In the genomic region with DNA sequence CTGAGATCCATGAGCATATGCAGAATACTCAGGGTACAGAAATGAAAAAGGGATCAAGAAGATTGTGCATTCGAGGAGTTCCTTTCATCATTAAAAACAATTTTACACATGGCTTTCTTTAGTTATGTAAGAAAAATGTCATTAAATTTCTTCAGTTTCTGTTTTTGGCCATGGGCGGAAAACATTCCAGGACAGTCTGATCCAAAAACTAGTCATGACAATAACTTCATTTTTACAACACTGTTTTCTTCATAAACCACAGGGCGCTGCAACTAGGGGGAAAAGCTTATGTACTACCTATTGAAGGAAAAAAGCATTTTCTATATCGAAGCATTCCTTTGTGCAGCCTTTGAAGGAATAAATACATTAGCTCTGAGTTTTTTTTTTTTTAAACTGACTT, we compare ENCODE assay signal across 19 cellular contexts. TPM values are rescaled to one million over a fixed set of nuclear protein-coding genes. Genes with fewer than 3 reads are reported as not detected.
DNase-seq lines count a peak whose midpoint lies in the region; ATAC-seq and TF ChIP-seq lines count a peak whose summit lies in the region.
"Had no signal": no experiment of that assay in that cellular context is flagged by ENCODE, and none has a peak within 500 bp of the region (broad histone marks: within the 10 kb centered on the region; RNA-seq: fewer than 3 reads in every experiment).

No MANE protein-coding gene starts in this region.

- CTCF ChIA-PET in WTC11 (lab: Charles Lee): no interaction called here

- intact Hi-C loops in Right ventricle myocardium superior (cut with DNase I) (no loop called here), left ventricle myocardium superior (cut with micrococcal nuclease) (no loop called here), uterus (cut with DNase I; ENCODE audit: low total_unique reads) (no loop called here)

- H3K4me1 ChIP-seq in adipocyte (ENCODE audit: control insufficient read depth, insufficient read depth, low read length): peaks cover 20% of the 10 kb centered on the region
- H3K4me1 ChIP-seq in uterus: no peaks in the 10 kb centered on the region

- H3K36me3 ChIP-seq in adipocyte (ENCODE audit: control insufficient read depth, insufficient read depth, low read length, severe bottlenecking): peaks cover 36% of the 10 kb centered on the region
- no peaks in the 10 kb centered on the region for H3K36me3 ChIP-seq in uterus

- H3K4me1 Mint-ChIP-seq in WTC11: no peaks in the 10 kb centered on the region

- peaks cover 8% of the 10 kb centered on the region for H3K27me3 ChIP-seq in adipocyte (replicated peaks; ENCODE audit: control insufficient read depth, insufficient read depth, low read length)
- no peaks in the 10 kb centered on the region for H3K27me3 ChIP-seq in uterus
- H3K27me3 ChIP-seq: BLaER1 treated with 17β-estradiol and CSF1 and Interleukin-3, amounts not matched to agents 10 nM and 100 nM had no signal

- no peak for DNase-seq in Right ventricle myocardium superior
- DNase-seq in left ventricle myocardium superior: no peak
- DNase-seq in adipocyte (ENCODE audit: low read depth): no peak
- DNase-seq in fibroblast of villous mesenchyme (ENCODE audit: low read depth): peak; percentile 20
- DNase-seq in uterus: no peak
- no peak for DNase-seq in NCI-H1105 treated with DMSO at 0.1 percent for 48 hours (lab: John Stamatoyannopoulos, UW)
- no peak for DNase-seq in WTC11 (ENCODE audit: low spot score)
- no peak for DNase-seq in HPDE6-E6E7 (ENCODE audit: extremely low spot score)
- DNase-seq: DMS79 treated with DMSO at 0.1 percent for 48 hours, HCEC 1CT, NCI-H1417, NCI-H187 treated with DMSO at 0.1 percent for 48 hours, NCI-H2227 treated with DMSO at 0.1 percent for 48 hours, NCI-H510A treated with DMSO at 0.1 percent for 48 hours, NCI-H774, SHP77 treated with DMSO at 0.1 percent for 48 hours had no signal

- H3K36me3 Mint-ChIP-seq in WTC11: peaks cover 2% of the 10 kb centered on the region; the same call in 1 of the 2 replicates

- POLR2A ChIA-PET in WTC11 (lab: Charles Lee): interaction anchor here (0.7 kb wide), 1 partner anchor 166 kb away, joined by 3 read pairs; no protein-coding TSS in a partner anchor

- no peak for TF ChIP-seq POLR2A in uterus (IDR thresholded peaks at IDR 0.05)

- no peak overlapping the region for H3K27ac Mint-ChIP-seq in WTC11
- H3K27ac Mint-ChIP-seq: GM23338 had no signal

- no peaks in the 10 kb centered on the region for H3K9me3 Mint-ChIP-seq in WTC11
- H3K9me3 Mint-ChIP-seq: GM23338 had no signal

- H3K27ac ChIP-seq in uterus: peak overlapping the region; percentile 51 to 69
- H3K27ac ChIP-seq: BLaER1 treated with 17β-estradiol and CSF1 and Interleukin-3, amounts not matched to agents 10 nM and 100 nM had no signal

- peak overlapping the region; percentile 28 for H3K9ac ChIP-seq in adipocyte (ENCODE audit: low read length)
- H3K9ac ChIP-seq: BLaER1 treated with 17β-estradiol and CSF1 and Interleukin-3, amounts not matched to agents 10 nM and 100 nM had no signal

- no peaks in the 10 kb centered on the region for H3K27me3 Mint-ChIP-seq in WTC11 (ENCODE audit: low read depth)

- ATAC-seq in Right ventricle myocardium superior (ENCODE audit: poor library complexity) (peak; percentile 15), left ventricle myocardium superior (no peak), WTC11 (no peak)
- ATAC-seq: GM23338, HepG2 had no signal

- H3K4me3 Mint-ChIP-seq in WTC11: no peak overlapping the region
- H3K4me3 Mint-ChIP-seq: GM23338 had no signal

- H3K4me3 ChIP-seq in adipocyte (ENCODE audit: low read length) (peak overlapping the region; percentile 51), fibroblast of villous mesenchyme (ENCODE audit: low read depth, low read length) (no peak overlapping the region), uterus (no peak overlapping the region)
- H3K4me3 ChIP-seq: BLaER1 treated with 17β-estradiol and CSF1 and Interleukin-3, amounts not matched to agents 10 nM and 100 nM; GM23338 had no signal

- H3K9me3 ChIP-seq in adipocyte (ENCODE audit: control insufficient read depth, low read length): no peaks in the 10 kb centered on the region
- no peaks in the 10 kb centered on the region for H3K9me3 ChIP-seq in uterus
- H3K9me3 ChIP-seq: BLaER1 treated with 17β-estradiol and CSF1 and Interleukin-3, amounts not matched to agents 10 nM and 100 nM had no signal

- TF ChIP-seq CTCF in fibroblast of villous mesenchyme (IDR thresholded peaks at IDR 0.05; ENCODE audit: insufficient read depth, low read depth, low read length) (no peak), uterus (IDR thresholded peaks at IDR 0.05) (no peak), WTC11 (IDR thresholded peaks at IDR 0.05) (no peak)

TF ChIP-seq in WTC11, 78 proteins besides CTCF, POLR2A, EP300 and RAD21 (continues in another document):
- TF ChIP-seq NFE2L1 (CRISPR knock-in tag; IDR thresholded peaks at IDR 0.05) (no peak), FOXK1 (CRISPR knock-in tag; IDR thresholded peaks at IDR 0.05) (no peak), MAX (CRISPR knock-in tag; IDR thresholded peaks at IDR 0.05) (no peak), ATF6 (CRISPR knock-in tag; IDR thresholded peaks at IDR 0.05) (no peak), PREB (CRISPR knock-in tag; IDR thresholded peaks at IDR 0.05; ENCODE audit: borderline replicate concordance) (no peak), TCF7 (CRISPR knock-in tag; IDR thresholded peaks at IDR 0.05; ENCODE audit: low read depth) (no peak), ZNF219 (CRISPR knock-in tag; IDR thresholded peaks at IDR 0.05; ENCODE audit: borderline replicate concordance) (no peak), ZBTB43 (CRISPR knock-in tag; IDR thresholded peaks at IDR 0.05) (no peak)
- TF ChIP-seq, protein P1, sequence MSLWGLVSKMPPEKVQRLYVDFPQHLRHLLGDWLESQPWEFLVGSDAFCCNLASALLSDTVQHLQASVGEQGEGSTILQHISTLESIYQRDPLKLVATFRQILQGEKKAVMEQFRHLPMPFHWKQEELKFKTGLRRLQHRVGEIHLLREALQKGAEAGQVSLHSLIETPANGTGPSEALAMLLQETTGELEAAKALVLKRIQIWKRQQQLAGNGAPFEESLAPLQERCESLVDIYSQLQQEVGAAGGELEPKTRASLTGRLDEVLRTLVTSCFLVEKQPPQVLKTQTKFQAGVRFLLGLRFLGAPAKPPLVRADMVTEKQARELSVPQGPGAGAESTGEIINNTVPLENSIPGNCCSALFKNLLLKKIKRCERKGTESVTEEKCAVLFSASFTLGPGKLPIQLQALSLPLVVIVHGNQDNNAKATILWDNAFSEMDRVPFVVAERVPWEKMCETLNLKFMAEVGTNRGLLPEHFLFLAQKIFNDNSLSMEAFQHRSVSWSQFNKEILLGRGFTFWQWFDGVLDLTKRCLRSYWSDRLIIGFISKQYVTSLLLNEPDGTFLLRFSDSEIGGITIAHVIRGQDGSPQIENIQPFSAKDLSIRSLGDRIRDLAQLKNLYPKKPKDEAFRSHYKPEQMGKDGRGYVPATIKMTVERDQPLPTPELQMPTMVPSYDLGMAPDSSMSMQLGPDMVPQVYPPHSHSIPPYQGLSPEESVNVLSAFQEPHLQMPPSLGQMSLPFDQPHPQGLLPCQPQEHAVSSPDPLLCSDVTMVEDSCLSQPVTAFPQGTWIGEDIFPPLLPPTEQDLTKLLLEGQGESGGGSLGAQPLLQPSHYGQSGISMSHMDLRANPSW (CRISPR knock-in tag; conservative IDR thresholded peaks at IDR 0.05; ENCODE audit: low read depth): no peak

RNA-seq across cellular contexts. Expression of gene IL13RA1, which starts 28.2 kb away (rescaled TPM):
- total RNA-seq in Right ventricle myocardium superior (16.8 TPM), left ventricle myocardium superior (17.2 TPM), fibroblast of villous mesenchyme (51.5 and 61.3 TPM in 2 replicates), uterus (10 to 100 TPM; 20.2 to 60.0 (median 39.9) TPM), WTC11 (2021) (10.5 to 11.1 TPM (median 10.8 TPM) in 3 replicates)
